8 cellular contexts compared by ENCODE assay signal in genomic region chr11:3949132-3949531, GRCh38.
DNase-seq lines count a peak whose midpoint lies in the region; ATAC-seq lines count a peak whose summit lies in the region.

No MANE protein-coding gene starts in this region.

- H3K9ac ChIP-seq in mesenchymal stem cell (ENCODE audit: low read length): no peak overlapping the region

- no peak overlapping the region for H3K18ac ChIP-seq in mesenchymal stem cell (ENCODE audit: low read depth in 1 of 2, low read length in 2 of 2)

- H3K36me3 Mint-ChIP-seq in CD8-positive, alpha-beta memory T cell: peaks cover 2 to 7% (median 5%) of the 10 kb centered on the region in 3 donors
- H3K36me3 Mint-ChIP-seq in activated naive CD4-positive, alpha-beta T cell treated with anti-CD3 and anti-CD28 coated beads, Interleukin-2, amount 10 ng/mL, durations not matched to agents 7 days and 5 days: peaks cover 75% of the 10 kb centered on the region

- peak overlapping the region; percentile 1 for H3K4me3 ChIP-seq in CD8-positive, alpha-beta memory T cell (ENCODE audit: low read length)
- H3K4me3 ChIP-seq in H7 (ENCODE audit: insufficient read depth, low read depth, low read length) (no peak overlapping the region), mesenchymal stem cell (ENCODE audit: insufficient read depth in 1 of 2, low read depth in 1 of 2, low read length in 2 of 2) (no peak overlapping the region)

- H3K27me3 ChIP-seq in CD8-positive, alpha-beta memory T cell (ENCODE audit: insufficient read depth, low read length, poor library complexity, severe bottlenecking): no peaks in the 10 kb centered on the region
- H3K27me3 ChIP-seq in H7 (ENCODE audit: control insufficient read depth, insufficient read depth, low read length): no peaks in the 10 kb centered on the region
- no peaks in the 10 kb centered on the region for H3K27me3 ChIP-seq in mesenchymal stem cell (ENCODE audit: control insufficient read depth in 1 of 2, insufficient read depth in 1 of 2, low read length in 2 of 2)

- no peak overlapping the region for H3K4me2 ChIP-seq in mesenchymal stem cell (ENCODE audit: low read length, poor library complexity, severe bottlenecking)

- H2BK120ac ChIP-seq in mesenchymal stem cell (ENCODE audit: low read depth, low read length): no peak overlapping the region

- peaks cover 93 to 97% (median 97%) of the 10 kb centered on the region in 3 donors for H3K4me1 Mint-ChIP-seq in CD8-positive, alpha-beta memory T cell
- H3K4me1 Mint-ChIP-seq in activated naive CD4-positive, alpha-beta T cell treated with anti-CD3 and anti-CD28 coated beads, Interleukin-2, amount 10 ng/mL, durations not matched to agents 7 days and 5 days: peaks cover 94% of the 10 kb centered on the region

- no peaks in the 10 kb centered on the region for H3K9me3 ChIP-seq in CD8-positive, alpha-beta memory T cell (ENCODE audit: low read length)
- H3K9me3 ChIP-seq in mesenchymal stem cell (ENCODE audit: control insufficient read depth, low read length): no peaks in the 10 kb centered on the region

- H3K27me3 Mint-ChIP-seq in CD8-positive, alpha-beta memory T cell: no peaks in the 10 kb centered on the region
- H3K27me3 Mint-ChIP-seq in activated naive CD4-positive, alpha-beta T cell treated with anti-CD3 and anti-CD28 coated beads, Interleukin-2, amount 10 ng/mL, durations not matched to agents 7 days and 5 days: no peaks in the 10 kb centered on the region

- no peaks in the 10 kb centered on the region for H3K36me3 ChIP-seq in CD8-positive, alpha-beta memory T cell (ENCODE audit: insufficient read depth, low read length)
- H3K36me3 ChIP-seq in H7 (replicated peaks; ENCODE audit: control insufficient read depth, insufficient read depth, low read length): no peaks in the 10 kb centered on the region
- H3K36me3 ChIP-seq in mesenchymal stem cell (ENCODE audit: control insufficient read depth in 1 of 2, insufficient read depth in 2 of 2, low read depth in 1 of 2, low read length in 2 of 2): no peaks in the 10 kb centered on the region

- H3K14ac ChIP-seq in mesenchymal stem cell (ENCODE audit: low read length in 2 of 2): no peak overlapping the region

- POLR2A ChIA-PET in CD8-positive, alpha-beta memory T cell (lab: Charles Lee): interaction anchor here (1.3 to 3.1 kb wide), 2 partner anchors 94 to 108 kb away, joined by 3 to 24 read pairs; partner anchors contain the start of genes RHOG and STIM1

- peaks cover 25% of the 10 kb centered on the region for H3K79me1 ChIP-seq in mesenchymal stem cell (replicated peaks; ENCODE audit: low read length, poor library complexity, severe bottlenecking)

- H3K27ac ChIP-seq in CD8-positive, alpha-beta memory T cell (ENCODE audit: low read depth, low read length): no peak overlapping the region
- H3K27ac ChIP-seq in mesenchymal stem cell (ENCODE audit: low read length, poor library complexity, severe bottlenecking): no peak overlapping the region

- DNase-seq in CD8-positive, alpha-beta memory T cell: peak in 3 of 5 donors; percentile 42 to 54 (median 43)
- peak; percentile 54 for DNase-seq in activated naive CD4-positive, alpha-beta T cell treated with anti-CD3 and anti-CD28 coated beads, Interleukin-2, amount 10 ng/mL, durations not matched to agents 7 days and 5 days
- no peak for DNase-seq in H7
- no peak for DNase-seq in mesenchymal stem cell
- no peak for DNase-seq in DMS79 (lab: John Stamatoyannopoulos, UW)
- DNase-seq in ACHN: no peak

- H2BK15ac ChIP-seq in mesenchymal stem cell (ENCODE audit: low read depth, poor library complexity, severe bottlenecking): no peak overlapping the region

- H3K4me3 Mint-ChIP-seq in CD8-positive, alpha-beta memory T cell: peak overlapping the region; percentile 22 to 75 (median 70)
- no peak overlapping the region for H3K4me3 Mint-ChIP-seq in activated naive CD4-positive, alpha-beta T cell treated with anti-CD3 and anti-CD28 coated beads, Interleukin-2, amount 10 ng/mL, durations not matched to agents 7 days and 5 days

- no peak overlapping the region for H2AK5ac ChIP-seq in mesenchymal stem cell (ENCODE audit: low read length, severe bottlenecking)

- peaks cover 96% of the 10 kb centered on the region for H3K4me1 ChIP-seq in CD8-positive, alpha-beta memory T cell (ENCODE audit: insufficient read depth, low read length)
- H3K4me1 ChIP-seq in mesenchymal stem cell (ENCODE audit: control insufficient read depth, insufficient read depth, low read depth, low read length): peaks cover 9% of the 10 kb centered on the region

- no peak overlapping the region for H2BK5ac ChIP-seq in mesenchymal stem cell (ENCODE audit: low read depth, low read length, poor library complexity, severe bottlenecking)

- H3K9me3 Mint-ChIP-seq in CD8-positive, alpha-beta memory T cell: peaks cover 0 to 1% (median 0%) of the 10 kb centered on the region in 5 donors
- peaks cover 10% of the 10 kb centered on the region for H3K9me3 Mint-ChIP-seq in activated naive CD4-positive, alpha-beta T cell treated with anti-CD3 and anti-CD28 coated beads, Interleukin-2, amount 10 ng/mL, durations not matched to agents 7 days and 5 days

- H4K8ac ChIP-seq in mesenchymal stem cell (ENCODE audit: low read length): no peak overlapping the region

- CTCF ChIA-PET in CD8-positive, alpha-beta memory T cell (lab: Charles Lee): interaction anchor here (2.2 to 3.4 kb wide), 2 partner anchors 95 to 124 kb away, joined by 13 to 39 read pairs; partner anchors contain the start of gene STIM1
- CTCF ChIA-PET in activated naive CD4-positive, alpha-beta T cell treated with anti-CD3 and anti-CD28 coated beads, Interleukin-2, amount 10 ng/mL, durations not matched to agents 7 days and 5 days (lab: Charles Lee): interaction anchor here (0.7 to 4.4 kb wide), 3 partner anchors 9 to 95 kb away, joined by 3 to 25 read pairs (median 9); partner anchors contain the start of gene STIM1

- H3K4ac ChIP-seq in mesenchymal stem cell (ENCODE audit: low read depth in 1 of 2, low read length in 2 of 2): no peak overlapping the region

- ATAC-seq in GM19452 (IDR thresholded peaks at IDR 0.05; ENCODE audit: unreplicated experiment): peak; percentile 64
- ATAC-seq in HG03439 (IDR thresholded peaks at IDR 0.05; ENCODE audit: unreplicated experiment): peak; percentile 59

- in situ Hi-C loops in ACHN (cut with HindIII; ENCODE audit: low pct_ligation_motif_present, low pct_unique_long_range_greater_than_20kb, low sequenced_read_pairs): no loop called here

- H3K27ac Mint-ChIP-seq in CD8-positive, alpha-beta memory T cell: peak overlapping the region; percentile 79 to 99 (median 91)
- H3K27ac Mint-ChIP-seq in activated naive CD4-positive, alpha-beta T cell treated with anti-CD3 and anti-CD28 coated beads, Interleukin-2, amount 10 ng/mL, durations not matched to agents 7 days and 5 days: peak overlapping the region; percentile 98

- no peak overlapping the region for H3K23ac ChIP-seq in mesenchymal stem cell (ENCODE audit: low read length in 2 of 2)

- H4K91ac ChIP-seq in mesenchymal stem cell (ENCODE audit: low read length): no peak overlapping the region

- H2BK12ac ChIP-seq in mesenchymal stem cell (ENCODE audit: low read length in 2 of 2): no peak overlapping the region

- no peak overlapping the region for H2AFZ ChIP-seq in mesenchymal stem cell (ENCODE audit: low read depth, low read length)

- 90% methylated on average over 2 of the region's 2 CpGs for WGBS in mesenchymal stem cell

Comparison
In these comparisons a context has a peak if more than half of its experiments do, and no peak if none do; other contexts are left out.
1. DNase-seq: peak in CD8-positive, alpha-beta memory T cell (3 of 5) and activated naive CD4-positive, alpha-beta T cell treated with anti-CD3 and anti-CD28 coated beads, Interleukin-2, amount 10 ng/mL, durations not matched to agents 7 days and 5 days (single experiment); none in H7 (single experiment), mesenchymal stem cell (single experiment), DMS79 (single experiment) and ACHN (single experiment).